11 cellular contexts compared by ENCODE assay signal in the genomic region with DNA sequence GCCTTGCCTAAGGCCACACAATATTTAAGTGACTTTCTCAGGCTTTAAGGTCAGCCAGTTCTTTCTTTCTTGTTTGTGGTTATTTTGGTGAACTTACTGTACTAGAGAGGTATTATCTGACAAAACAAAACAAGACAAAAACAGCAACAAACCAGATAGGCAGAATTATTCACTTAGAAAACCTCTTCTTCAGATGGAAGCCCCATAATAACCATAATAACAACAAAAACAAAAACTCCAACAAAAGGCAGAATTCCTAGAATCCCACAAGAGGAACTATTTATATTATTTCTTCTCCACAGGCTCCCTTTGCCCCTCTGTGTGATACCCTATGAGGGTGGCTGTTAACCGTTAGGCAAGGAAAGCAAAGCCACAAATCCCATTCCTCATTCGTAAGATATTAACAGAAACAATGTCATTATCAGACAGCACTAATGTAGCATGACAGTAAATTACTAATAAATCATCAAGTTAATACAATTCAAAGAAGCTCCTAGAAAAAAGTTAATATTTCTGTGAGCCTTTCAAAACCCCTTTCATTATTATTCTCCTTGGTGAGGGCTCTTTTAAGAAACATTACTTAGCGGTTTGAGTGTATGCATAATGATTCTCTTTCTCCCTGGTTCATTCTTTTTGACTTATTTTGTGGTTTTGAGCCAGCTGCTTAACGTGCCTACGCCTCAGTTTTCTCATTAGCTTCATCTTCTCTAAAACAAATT.
DNase-seq lines count a peak whose midpoint lies in the region; ATAC-seq, FAIRE-seq and TF ChIP-seq lines count a peak whose summit lies in the region.
"Had no signal": no experiment of that assay in that cellular context is flagged by ENCODE, and none has a peak within 500 bp of the region (broad histone marks: within the 10 kb centered on the region; RNA-seq: fewer than 3 reads in every experiment).

No MANE protein-coding gene starts in this region.

- H3K4me3 ChIP-seq in GM06990 (replicated peaks; ENCODE audit: low read depth, low read length) = no peak overlapping the region
- no peak overlapping the region for H3K4me3 ChIP-seq in suprapubic skin
- H3K4me3 ChIP-seq: colonic mucosa had no signal

- no peak overlapping the region for H3K4me3 Mint-ChIP-seq in activated CD4-positive, alpha-beta T cell treated with anti-CD3 and anti-CD28 coated beads, Interleukin-2, amount 10 ng/mL, durations not matched to agents 7 days and 5 days

- peak; percentile 88 for ATAC-seq in HG03060 (IDR thresholded peaks at IDR 0.05; ENCODE audit: low read depth, unreplicated experiment)

- H3K27ac Mint-ChIP-seq in activated CD4-positive, alpha-beta T cell treated with anti-CD3 and anti-CD28 coated beads, Interleukin-2, amount 10 ng/mL, durations not matched to agents 7 days and 5 days = no peak overlapping the region

- TF ChIP-seq CTCF in GM06990 (IDR thresholded peaks at IDR 0.05; ENCODE audit: insufficient read depth, low read length, poor library complexity, severe bottlenecking) (no peak), GM20000 (IDR thresholded peaks at IDR 0.05; ENCODE audit: extremely low read depth, missing control alignments) (no peak), suprapubic skin (IDR thresholded peaks at IDR 0.05) (no peak)

- CTCF ChIA-PET in activated CD4-positive, alpha-beta T cell treated with anti-CD3 and anti-CD28 coated beads, Interleukin-2, amount 10 ng/mL, durations not matched to agents 7 days and 5 days (lab: Charles Lee) = no interaction called here

- peak; percentile 52 for DNase-seq in GM06990 (ENCODE audit: extremely low read depth, insufficient read length)
- peak; percentile 26 for DNase-seq in GM20000 (ENCODE audit: low spot score)
- peak; percentile 43 for DNase-seq in RCC 7860 (ENCODE audit: low spot score)
- DNase-seq in activated CD4-positive, alpha-beta T cell treated with anti-CD3 and anti-CD28 coated beads, Interleukin-2, amount 10 ng/mL, durations not matched to agents 7 days and 5 days = no peak
- no peak for DNase-seq in suprapubic skin (ENCODE audit: low spot score in 2 of 2)
- DNase-seq in occipital lobe (lab: John Stamatoyannopoulos, UW) = no peak
- no peak for DNase-seq in DMS53 (lab: John Stamatoyannopoulos, UW)
- DNase-seq: colonic mucosa, nucleus accumbens had no signal

- no peaks in the 10 kb centered on the region for H3K4me1 Mint-ChIP-seq in activated CD4-positive, alpha-beta T cell treated with anti-CD3 and anti-CD28 coated beads, Interleukin-2, amount 10 ng/mL, durations not matched to agents 7 days and 5 days

- H3K9me3 ChIP-seq in suprapubic skin = no peaks in the 10 kb centered on the region
- H3K9me3 ChIP-seq: colonic mucosa had no signal

- no peaks in the 10 kb centered on the region for H3K36me3 ChIP-seq in GM06990 (ENCODE audit: control insufficient read depth, insufficient read depth, low read length)
- H3K36me3 ChIP-seq in suprapubic skin = no peaks in the 10 kb centered on the region
- H3K36me3 ChIP-seq: colonic mucosa had no signal

- POLR2A ChIA-PET in activated CD4-positive, alpha-beta T cell treated with anti-CD3 and anti-CD28 coated beads, Interleukin-2, amount 10 ng/mL, durations not matched to agents 7 days and 5 days (lab: Charles Lee) = no interaction called here

- no peaks in the 10 kb centered on the region for H3K9me3 Mint-ChIP-seq in activated CD4-positive, alpha-beta T cell treated with anti-CD3 and anti-CD28 coated beads, Interleukin-2, amount 10 ng/mL, durations not matched to agents 7 days and 5 days

- peaks cover 21% of the 10 kb centered on the region for H3K4me1 ChIP-seq in suprapubic skin
- H3K4me1 ChIP-seq: colonic mucosa had no signal

- H3K27me3 Mint-ChIP-seq in activated CD4-positive, alpha-beta T cell treated with anti-CD3 and anti-CD28 coated beads, Interleukin-2, amount 10 ng/mL, durations not matched to agents 7 days and 5 days = peaks cover 13% of the 10 kb centered on the region

- H3K27ac ChIP-seq in suprapubic skin = no peak overlapping the region
- H3K27ac ChIP-seq: colonic mucosa, KMS-11 had no signal

- H3K36me3 Mint-ChIP-seq in activated CD4-positive, alpha-beta T cell treated with anti-CD3 and anti-CD28 coated beads, Interleukin-2, amount 10 ng/mL, durations not matched to agents 7 days and 5 days (ENCODE audit: low read depth) = no peaks in the 10 kb centered on the region

- FAIRE-seq in RCC 7860 (lab: Jason Lieb, UNC) = peak; percentile 98

- 76% methylated on average over 5 of the region's 5 CpGs for WGBS in suprapubic skin

- TF ChIP-seq POLR2A in suprapubic skin (IDR thresholded peaks at IDR 0.05) = no peak

- no peak for TF ChIP-seq EP300 in suprapubic skin (IDR thresholded peaks at IDR 0.05)

- H3K27me3 ChIP-seq in GM06990 (replicated peaks; ENCODE audit: control insufficient read depth, insufficient read depth, low read length) = no peaks in the 10 kb centered on the region
- no peaks in the 10 kb centered on the region for H3K27me3 ChIP-seq in suprapubic skin
- H3K27me3 ChIP-seq: colonic mucosa had no signal

Comparison
In these comparisons a context has a peak if more than half of its experiments do, and no peak if none do; other contexts are left out.
1. DNase-seq: peak in GM06990 (single experiment), GM20000 (single experiment) and RCC 7860 (single experiment); none in activated CD4-positive, alpha-beta T cell treated with anti-CD3 and anti-CD28 coated beads, Interleukin-2, amount 10 ng/mL, durations not matched to agents 7 days and 5 days (single experiment), suprapubic skin (0 of 2), occipital lobe (single experiment) and DMS53 (single experiment).